Comparison of ENCODE assay signal across 21 cellular contexts in genomic region chr6:51214442-51214841, GRCh38.
A peak's percentile ranks its signal among the peaks of the same experiment; 100 is the strongest.
DNase-seq lines count a peak whose midpoint lies in the region; ATAC-seq and TF ChIP-seq lines count a peak whose summit lies in the region.
"Had no signal": no experiment of that assay in that cellular context is flagged by ENCODE, and none has a peak within 500 bp of the region (broad histone marks: within the 10 kb centered on the region; RNA-seq: fewer than 3 reads in every experiment).

No MANE protein-coding gene starts in this region.

- H3K4me1 Mint-ChIP-seq in GM23338 (peaks cover 23% of the 10 kb centered on the region), brain (peaks cover 19% of the 10 kb centered on the region)

- no CpG with 5 or more reads among the region's 4 CpGs for WGBS in mesendoderm (ENCODE audit: extremely low coverage, insufficient coverage, low lambda C conversion rate)

- H3F3A ChIP-seq in GM23338 (replicated peaks; ENCODE audit: low read depth), result no peaks in the 10 kb centered on the region

- H3K4me3 Mint-ChIP-seq in GM23338 (peak overlapping the region; percentile 51; the same call in 2 of the 3 replicates), brain (peak overlapping the region in 4 of 5 experiments; percentile 67 to 81 (median 72))
- H3K4me3 Mint-ChIP-seq: CD4-positive, alpha-beta T cell had no signal

- no peak overlapping the region for H3K23ac ChIP-seq in mesendoderm (ENCODE audit: low read length)

- peak; percentile 1 for DNase-seq in GM23338 (ENCODE audit: low spot score)
- peak; percentile 45 for DNase-seq in mesendoderm
- DNase-seq in activated CD4-positive, alpha-beta T cell treated with anti-CD3 and anti-CD28 coated beads for 4 hours, result no peak
- no peak for DNase-seq in DMS 273 (lab: John Stamatoyannopoulos, UW; ENCODE audit: unreplicated experiment)
- DNase-seq: Caco-2, EL, IMR-90, Kasumi-1, MG63, NCI-H1048, NCI-H1436, NCI-H2029, PC-3, RPMI8226, SHP77 treated with DMSO at 0.1 percent for 48 hours had no signal

- H3K18ac ChIP-seq in mesendoderm (ENCODE audit: low read length), result no peak overlapping the region

- no peak overlapping the region for H2BK5ac ChIP-seq in mesendoderm (ENCODE audit: low read length)

- peak overlapping the region; percentile 51 for H3K4me3 ChIP-seq in GM23338
- no peak overlapping the region for H3K4me3 ChIP-seq in mesendoderm (ENCODE audit: low read length)
- peak overlapping the region in 3 of 5 donors; percentile 54 to 71 (median 62) for H3K4me3 ChIP-seq in subcutaneous abdominal adipose tissue (ENCODE audit: low read depth in 1 of 5, low read length in 5 of 5)

- H3K36me3 Mint-ChIP-seq in GM23338 (ENCODE audit: low read depth), result no peaks in the 10 kb centered on the region
- no peaks in the 10 kb centered on the region for H3K36me3 Mint-ChIP-seq in brain

- no peak overlapping the region for H4K8ac ChIP-seq in mesendoderm (ENCODE audit: low read depth, low read length)

- H3K4me2 ChIP-seq in GM23338 (peak overlapping the region; percentile 75), mesendoderm (ENCODE audit: low read length) (no peak overlapping the region)

- peak; percentile 74 for ATAC-seq in GM23338
- ATAC-seq in GM21360 (IDR thresholded peaks at IDR 0.05; ENCODE audit: unreplicated experiment), result no peak
- no peak for ATAC-seq in HG02852 (IDR thresholded peaks at IDR 0.05; ENCODE audit: unreplicated experiment)
- ATAC-seq: PC-3 had no signal

- H3K79me2 ChIP-seq in GM23338 (replicated peaks; ENCODE audit: insufficient read depth) (no peaks in the 10 kb centered on the region), mesendoderm (ENCODE audit: control insufficient read depth, insufficient read depth, low read length) (no peaks in the 10 kb centered on the region)

- H3K79me1 ChIP-seq in mesendoderm (ENCODE audit: low read length), result no peaks in the 10 kb centered on the region

- no peak overlapping the region for H4K5ac ChIP-seq in mesendoderm (ENCODE audit: low read length)

- no peak overlapping the region for H3K4ac ChIP-seq in mesendoderm (ENCODE audit: low read depth, low read length)

- H3K27ac Mint-ChIP-seq in GM23338 (no peak overlapping the region), brain (peak overlapping the region in 1 of 5 experiments; percentile 42)
- H3K27ac Mint-ChIP-seq: CD4-positive, alpha-beta T cell had no signal

- TF ChIP-seq CTCF in GM23338 (conservative IDR thresholded peaks at IDR 0.05; ENCODE audit: low read depth in 2 of 2) (no peak), brain (conservative IDR thresholded peaks at IDR 0.05) (no peak)

- no peak overlapping the region for H2AK5ac ChIP-seq in mesendoderm (ENCODE audit: low read length)

- H2BK15ac ChIP-seq in mesendoderm (replicated peaks; ENCODE audit: low read depth), result no peak overlapping the region

- H3K9me2 ChIP-seq in GM23338 (ENCODE audit: insufficient read depth), result no peaks in the 10 kb centered on the region

- H3K27ac ChIP-seq in GM23338 (ENCODE audit: low read depth) (no peak overlapping the region), mesendoderm (ENCODE audit: low read depth, low read length) (no peak overlapping the region), subcutaneous abdominal adipose tissue (ENCODE audit: low read depth, low read length) (no peak overlapping the region)
- H3K27ac ChIP-seq: HL-60 had no signal

- H3K56ac ChIP-seq in mesendoderm (ENCODE audit: low read length), result no peak overlapping the region

- H3K4me1 ChIP-seq in GM23338 (ENCODE audit: insufficient read depth) (peaks cover 9% of the 10 kb centered on the region), mesendoderm (ENCODE audit: control insufficient read depth, low read depth, low read length) (peaks cover 2% of the 10 kb centered on the region), subcutaneous abdominal adipose tissue (ENCODE audit: control insufficient read depth in 5 of 5, insufficient read depth in 5 of 5, low read length in 5 of 5) (peaks cover 0 to 16% (median 8%) of the 10 kb centered on the region in 5 donors)
- H3K4me1 ChIP-seq: Caco-2 had no signal

- no peaks in the 10 kb centered on the region for H3K9me3 Mint-ChIP-seq in GM23338
- H3K9me3 Mint-ChIP-seq in brain, result no peaks in the 10 kb centered on the region
- H3K9me3 Mint-ChIP-seq: CD4-positive, alpha-beta T cell had no signal

- H3K9ac ChIP-seq in mesendoderm (ENCODE audit: low read length), result no peak overlapping the region
- peak overlapping the region in 1 of 5 donors; percentile 28 for H3K9ac ChIP-seq in subcutaneous abdominal adipose tissue (ENCODE audit: low read length in 5 of 5)

- no peaks in the 10 kb centered on the region for H4K20me1 ChIP-seq in GM23338 (replicated peaks; ENCODE audit: insufficient read depth)

- H3K9me3 ChIP-seq in subcutaneous abdominal adipose tissue (ENCODE audit: control insufficient read depth in 5 of 5, low read length in 5 of 5), result no peaks in the 10 kb centered on the region
- H3K9me3 ChIP-seq: Caco-2, MG63 had no signal

- H3K27me3 ChIP-seq in GM23338 (ENCODE audit: insufficient read depth), result no peaks in the 10 kb centered on the region
- no peaks in the 10 kb centered on the region for H3K27me3 ChIP-seq in mesendoderm (ENCODE audit: insufficient read depth, low read length, poor library complexity)
- peaks cover 0 to 6% (median 0%) of the 10 kb centered on the region in 5 donors for H3K27me3 ChIP-seq in subcutaneous abdominal adipose tissue (ENCODE audit: control insufficient read depth in 5 of 5, insufficient read depth in 4 of 5, low read length in 5 of 5)
- H3K27me3 ChIP-seq: MG63 had no signal

- H3K36me3 ChIP-seq in GM23338 (ENCODE audit: insufficient read depth) (no peaks in the 10 kb centered on the region), mesendoderm (ENCODE audit: control insufficient read depth, insufficient read depth, low read length) (no peaks in the 10 kb centered on the region), subcutaneous abdominal adipose tissue (ENCODE audit: control insufficient read depth in 5 of 5, insufficient read depth in 5 of 5, low read length in 5 of 5) (no peaks in the 10 kb centered on the region)
- H3K36me3 ChIP-seq: MG63 had no signal

- no peak overlapping the region for H2BK120ac ChIP-seq in mesendoderm (ENCODE audit: low read depth, low read length)

- H2AFZ ChIP-seq in GM23338, result peak overlapping the region; percentile 82

- H3K27me3 Mint-ChIP-seq in GM23338 (ENCODE audit: insufficient read depth, low read depth, poor library complexity), result no peaks in the 10 kb centered on the region
- peaks cover 30% of the 10 kb centered on the region for H3K27me3 Mint-ChIP-seq in brain

TF ChIP-seq in GM23338, 12 proteins besides CTCF, POLR2A, EP300 and RAD21 (continues in another document):
- no peak for TF ChIP-seq ZNF114 (CRISPR knock-in tag; IDR thresholded peaks at IDR 0.05)
- no peak for TF ChIP-seq ZNF462 (CRISPR knock-in tag; IDR thresholded peaks at IDR 0.05)
- no peak for TF ChIP-seq JUNB (IDR thresholded peaks at IDR 0.05; ENCODE audit: unreplicated experiment)

Comparison
In these comparisons a context has a peak if more than half of its experiments do, and no peak if none do; other contexts are left out.
1. DNase-seq: peak in GM23338 (single experiment) and mesendoderm (single experiment); none in activated CD4-positive, alpha-beta T cell treated with anti-CD3 and anti-CD28 coated beads for 4 hours (0 of 2) and DMS 273 (single experiment).